Comparison of ENCODE assay signal across 8 cellular contexts in the genomic region with DNA sequence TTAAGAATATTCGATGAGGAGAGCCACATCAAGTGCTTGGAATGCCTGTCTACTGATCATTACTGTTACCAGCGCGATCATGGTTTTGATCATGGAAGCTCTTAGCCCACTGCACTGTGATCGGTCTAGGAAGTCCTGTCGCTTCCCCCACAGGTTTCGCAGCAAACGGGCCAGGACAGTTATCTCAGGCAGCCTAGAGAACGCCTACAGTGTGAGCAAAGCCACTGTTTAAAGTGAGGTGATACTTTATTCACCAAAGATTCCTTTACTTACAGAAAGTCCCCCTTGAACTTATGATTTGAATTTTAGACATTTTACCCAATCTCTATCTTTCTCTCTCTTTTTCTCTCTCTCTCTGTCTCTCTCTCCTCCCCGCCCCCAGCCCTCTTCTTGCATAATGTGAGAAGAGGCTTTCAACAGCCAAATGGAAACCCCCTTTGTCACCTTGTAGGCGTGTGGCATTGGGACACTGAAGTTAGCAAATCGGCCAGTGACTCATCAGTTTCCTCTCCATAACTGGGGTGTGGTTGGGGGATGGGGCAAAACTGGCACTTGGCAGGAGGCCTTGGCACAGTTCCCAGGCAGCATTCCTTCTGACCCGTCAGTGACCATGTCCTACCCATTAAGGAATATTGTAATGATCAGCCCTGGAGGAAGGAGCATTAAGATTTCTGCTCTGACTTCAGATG.
DNase-seq lines count a peak whose midpoint lies in the region; ATAC-seq and TF ChIP-seq lines count a peak whose summit lies in the region.

No MANE protein-coding gene starts in this region.

- H3K27me3 Mint-ChIP-seq in activated naive CD8-positive, alpha-beta T cell = no peaks in the 10 kb centered on the region

- H3K9me3 ChIP-seq in SK-N-SH = no peaks in the 10 kb centered on the region

- CTCF ChIA-PET in SK-N-SH (lab: Yijun Ruan, JAX) = interaction anchor here (0.7 to 9.5 kb wide), 5 partner anchors 7 to 289 kb away, joined by 3 to 66 read pairs (median 5); partner anchors contain the start of gene CHST11

- 0 out of 2 replicates have a peak, but pooled peaks have one; percentile 12 for TF ChIP-seq RAD21 in SK-N-SH (IDR thresholded peaks at IDR 0.05; ENCODE audit: low read length)

- POLR2A ChIA-PET in SK-N-SH (lab: Yijun Ruan, JAX) = no interaction called here

- no peaks in the 10 kb centered on the region for H3K9me3 Mint-ChIP-seq in activated naive CD8-positive, alpha-beta T cell (ENCODE audit: low read depth)

- no peak overlapping the region; the same call in 1 of the 2 replicates for H3K9ac ChIP-seq in SK-N-SH

- peak; percentile 32 to 91; a peak in 2 of 4 replicates for TF ChIP-seq EP300 in SK-N-SH (IDR thresholded peaks at IDR 0.05; ENCODE audit: borderline replicate concordance in 1 of 2, low read depth in 1 of 2, low read length in 1 of 2)

- H3K4me3 ChIP-seq in SK-N-SH (ENCODE audit: low read depth in 2 of 2, low read length in 1 of 2) (peak overlapping the region in 1 of 2 experiments; percentile 29; a peak in 1 of 4 replicates), skeletal muscle cell (ENCODE audit: low read depth, low read length) (no peak overlapping the region)

- H3K4me2 ChIP-seq in SK-N-SH = peak overlapping the region; percentile 67

- 65% methylated on average over 12 of the region's 12 CpGs for WGBS in SK-N-SH (ENCODE audit: low lambda C conversion rate)

- TF ChIP-seq CTCF in SK-N-SH (IDR thresholded peaks at IDR 0.05) = no peak

- H3K27me3 ChIP-seq in SK-N-SH (ENCODE audit: insufficient read depth) = no peaks in the 10 kb centered on the region

- peak; percentile 50 for ATAC-seq in GM19328 (IDR thresholded peaks at IDR 0.05; ENCODE audit: unreplicated experiment)
- peak; percentile 84 for ATAC-seq in HG03439 (IDR thresholded peaks at IDR 0.05; ENCODE audit: unreplicated experiment)

- peak overlapping the region; percentile 81 for H3K4me3 Mint-ChIP-seq in activated naive CD8-positive, alpha-beta T cell

- H4K20me1 ChIP-seq in SK-N-SH (ENCODE audit: insufficient read depth) = no peaks in the 10 kb centered on the region

- H3K9me2 ChIP-seq in SK-N-SH = no peaks in the 10 kb centered on the region

- H3K4me1 Mint-ChIP-seq in activated naive CD8-positive, alpha-beta T cell (ENCODE audit: low read depth) = peaks cover 54% of the 10 kb centered on the region

- intact Hi-C loops in cardiac septum (cut with DNase I) = loop anchor here (2.0 to 10.0 kb wide), 4 partner anchors 33 to 287 kb away; partner anchors contain the start of gene CHST11

- H3K79me2 ChIP-seq in SK-N-SH (ENCODE audit: insufficient read depth) = no peaks in the 10 kb centered on the region

- peaks cover 25 to 62% of the 10 kb centered on the region in 2 experiments for H3K4me1 ChIP-seq in SK-N-SH (ENCODE audit: control insufficient read depth in 1 of 2, insufficient read depth in 2 of 2, low read depth in 1 of 2, low read length in 1 of 2)

- no peaks in the 10 kb centered on the region for H3K36me3 ChIP-seq in SK-N-SH (replicated peaks in 1 of 2; ENCODE audit: control insufficient read depth in 1 of 2, insufficient read depth in 2 of 2, low read length in 1 of 2)

- H3K36me3 Mint-ChIP-seq in activated naive CD8-positive, alpha-beta T cell = peaks cover 4% of the 10 kb centered on the region

- DNase-seq in C1 segment of cervical spinal cord (lab: John Stamatoyannopoulos, UW) = peak in 9 of 14 donors; percentile 17 to 80 (median 45)
- DNase-seq in SK-N-SH = peak; percentile 40
- DNase-seq in cardiac septum (ENCODE audit: low spot score) = peak; percentile 94
- peak; percentile 88 for DNase-seq in skeletal muscle cell (ENCODE audit: low read depth)
- DNase-seq in NCI-H1436 (lab: John Stamatoyannopoulos, UW) = no peak

- peak overlapping the region; percentile 96 for H3K27ac Mint-ChIP-seq in activated naive CD8-positive, alpha-beta T cell

- H3F3A ChIP-seq in SK-N-SH (replicated peaks; ENCODE audit: insufficient read depth) = peaks cover 16% of the 10 kb centered on the region

- peak overlapping the region in 1 of 2 experiments; percentile 66; a peak in 3 of 4 replicates for H3K27ac ChIP-seq in SK-N-SH (ENCODE audit: low read depth in 2 of 2, low read length in 1 of 2)

- no peak overlapping the region for H2AFZ ChIP-seq in SK-N-SH (ENCODE audit: low read depth)

TF ChIP-seq in SK-N-SH, 30 proteins besides CTCF, POLR2A, EP300 and RAD21 (continues in another document):
- peak; percentile 23; the same call in 1 of the 2 replicates for TF ChIP-seq SIN3A (IDR thresholded peaks at IDR 0.05; ENCODE audit: borderline replicate concordance, low read depth, low read length)
- peak; percentile 92 for TF ChIP-seq FOSL2 (IDR thresholded peaks at IDR 0.05; ENCODE audit: borderline replicate concordance, low read depth)
- peak; percentile 100 for TF ChIP-seq NFIC (IDR thresholded peaks at IDR 0.05; ENCODE audit: borderline replicate concordance)
- TF ChIP-seq, protein P1, sequence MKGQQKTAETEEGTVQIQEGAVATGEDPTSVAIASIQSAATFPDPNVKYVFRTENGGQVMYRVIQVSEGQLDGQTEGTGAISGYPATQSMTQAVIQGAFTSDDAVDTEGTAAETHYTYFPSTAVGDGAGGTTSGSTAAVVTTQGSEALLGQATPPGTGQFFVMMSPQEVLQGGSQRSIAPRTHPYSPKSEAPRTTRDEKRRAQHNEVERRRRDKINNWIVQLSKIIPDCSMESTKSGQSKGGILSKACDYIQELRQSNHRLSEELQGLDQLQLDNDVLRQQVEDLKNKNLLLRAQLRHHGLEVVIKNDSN (IDR thresholded peaks at IDR 0.05; ENCODE audit: borderline replicate concordance, low read depth) = no peak
- peak; percentile 77 for TF ChIP-seq TEAD4 (IDR thresholded peaks at IDR 0.05; ENCODE audit: borderline replicate concordance, insufficient read depth)
- TF ChIP-seq ELF1 (IDR thresholded peaks at IDR 0.05) = no peak
- no peak for TF ChIP-seq GABPA (IDR thresholded peaks at IDR 0.05; ENCODE audit: low read depth)
- TF ChIP-seq SMC3 (IDR thresholded peaks at IDR 0.05; ENCODE audit: low read depth, low read length) = no peak
- no peak for TF ChIP-seq IRF3 (IDR thresholded peaks at IDR 0.05; ENCODE audit: low read depth, low read length)
- TF ChIP-seq MEF2A (IDR thresholded peaks at IDR 0.05; ENCODE audit: borderline replicate concordance, low read depth) = peak; percentile 58; the same call in 1 of the 2 replicates
- no peak for TF ChIP-seq EZH2phosphoT487 (IDR thresholded peaks at IDR 0.05; ENCODE audit: borderline replicate concordance, low read depth)
- peak; percentile 68 for TF ChIP-seq POLR2AphosphoS5 (IDR thresholded peaks at IDR 0.05; ENCODE audit: low read depth, low read length)
- peak; percentile 32; the same call in 1 of the 2 replicates for TF ChIP-seq RCOR1 (IDR thresholded peaks at IDR 0.05; ENCODE audit: low read length)
- TF ChIP-seq TAF1 (IDR thresholded peaks at IDR 0.05; ENCODE audit: borderline replicate concordance, low read depth, low read length) = peak; percentile 17; the same call in 1 of the 2 replicates
- TF ChIP-seq MAX (IDR thresholded peaks at IDR 0.05; ENCODE audit: low read depth) = 0 out of 2 replicates have a peak, but pooled peaks have one; percentile 25
- no peak for TF ChIP-seq GATA2 (CRISPR knock-in tag; IDR thresholded peaks at IDR 0.05)
- peak; percentile 92 for TF ChIP-seq TCF12 (IDR thresholded peaks at IDR 0.05)
- TF ChIP-seq NRF1 (IDR thresholded peaks at IDR 0.05; ENCODE audit: low read depth, low read length) = no peak
- TF ChIP-seq FOXJ3 (CRISPR knock-in tag; IDR thresholded peaks at IDR 0.05) = no peak
- TF ChIP-seq, protein P2, sequence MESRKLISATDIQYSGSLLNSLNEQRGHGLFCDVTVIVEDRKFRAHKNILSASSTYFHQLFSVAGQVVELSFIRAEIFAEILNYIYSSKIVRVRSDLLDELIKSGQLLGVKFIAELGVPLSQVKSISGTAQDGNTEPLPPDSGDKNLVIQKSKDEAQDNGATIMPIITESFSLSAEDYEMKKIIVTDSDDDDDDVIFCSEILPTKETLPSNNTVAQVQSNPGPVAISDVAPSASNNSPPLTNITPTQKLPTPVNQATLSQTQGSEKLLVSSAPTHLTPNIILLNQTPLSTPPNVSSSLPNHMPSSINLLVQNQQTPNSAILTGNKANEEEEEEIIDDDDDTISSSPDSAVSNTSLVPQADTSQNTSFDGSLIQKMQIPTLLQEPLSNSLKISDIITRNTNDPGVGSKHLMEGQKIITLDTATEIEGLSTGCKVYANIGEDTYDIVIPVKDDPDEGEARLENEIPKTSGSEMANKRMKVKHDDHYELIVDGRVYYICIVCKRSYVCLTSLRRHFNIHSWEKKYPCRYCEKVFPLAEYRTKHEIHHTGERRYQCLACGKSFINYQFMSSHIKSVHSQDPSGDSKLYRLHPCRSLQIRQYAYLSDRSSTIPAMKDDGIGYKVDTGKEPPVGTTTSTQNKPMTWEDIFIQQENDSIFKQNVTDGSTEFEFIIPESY (IDR thresholded peaks at IDR 0.05; ENCODE audit: borderline replicate concordance, low read depth) = peak; percentile 61; the same call in 1 of the 2 replicates
- no peak for TF ChIP-seq RFX5 (IDR thresholded peaks at IDR 0.05; ENCODE audit: low read length)
- peak; percentile 73 for TF ChIP-seq CHD2 (IDR thresholded peaks at IDR 0.05; ENCODE audit: low read length, partially characterized antibody)
- peak; percentile 17; the same call in 1 of the 2 replicates for TF ChIP-seq YY1 (IDR thresholded peaks at IDR 0.05; ENCODE audit: low read depth)
